In genomic region chr1:166838766-166839599, GRCh38 we compare ENCODE assay signal across 1 cellular context.
TF ChIP-seq lines count a peak whose summit lies in the region.

A gene with protein sequence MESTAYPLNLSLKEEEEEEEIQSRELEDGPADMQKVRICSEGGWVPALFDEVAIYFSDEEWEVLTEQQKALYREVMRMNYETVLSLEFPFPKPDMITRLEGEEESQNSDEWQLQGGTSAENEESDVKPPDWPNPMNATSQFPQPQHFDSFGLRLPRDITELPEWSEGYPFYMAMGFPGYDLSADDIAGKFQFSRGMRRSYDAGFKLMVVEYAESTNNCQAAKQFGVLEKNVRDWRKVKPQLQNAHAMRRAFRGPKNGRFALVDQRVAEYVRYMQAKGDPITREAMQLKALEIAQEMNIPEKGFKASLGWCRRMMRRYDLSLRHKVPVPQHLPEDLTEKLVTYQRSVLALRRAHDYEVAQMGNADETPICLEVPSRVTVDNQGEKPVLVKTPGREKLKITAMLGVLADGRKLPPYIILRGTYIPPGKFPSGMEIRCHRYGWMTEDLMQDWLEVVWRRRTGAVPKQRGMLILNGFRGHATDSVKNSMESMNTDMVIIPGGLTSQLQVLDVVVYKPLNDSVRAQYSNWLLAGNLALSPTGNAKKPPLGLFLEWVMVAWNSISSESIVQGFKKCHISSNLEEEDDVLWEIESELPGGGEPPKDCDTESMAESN (plus strand): TSS chr1:166839475. CDS start chr1:166840957, 1,482 bp downstream.

TF ChIP-seq in K562, 482 proteins besides CTCF, POLR2A, EP300 and RAD21 (continued from another document and continues in another):
- TF ChIP-seq, protein P1, sequence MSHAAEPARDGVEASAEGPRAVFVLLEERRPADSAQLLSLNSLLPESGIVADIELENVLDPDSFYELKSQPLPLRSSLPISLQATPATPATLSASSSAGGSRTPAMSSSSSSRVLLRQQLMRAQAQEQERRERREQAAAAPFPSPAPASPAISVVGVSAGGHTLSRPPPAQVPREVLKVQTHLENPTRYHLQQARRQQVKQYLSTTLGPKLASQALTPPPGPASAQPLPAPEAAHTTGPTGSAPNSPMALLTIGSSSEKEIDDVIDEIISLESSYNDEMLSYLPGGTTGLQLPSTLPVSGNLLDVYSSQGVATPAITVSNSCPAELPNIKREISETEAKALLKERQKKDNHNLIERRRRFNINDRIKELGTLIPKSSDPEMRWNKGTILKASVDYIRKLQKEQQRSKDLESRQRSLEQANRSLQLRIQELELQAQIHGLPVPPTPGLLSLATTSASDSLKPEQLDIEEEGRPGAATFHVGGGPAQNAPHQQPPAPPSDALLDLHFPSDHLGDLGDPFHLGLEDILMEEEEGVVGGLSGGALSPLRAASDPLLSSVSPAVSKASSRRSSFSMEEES (CRISPR knock-in tag; IDR thresholded peaks at IDR 0.05): no peak
- TF ChIP-seq KAT8 (IDR thresholded peaks at IDR 0.05; ENCODE audit: low read depth): no peak
- TF ChIP-seq, protein P2, sequence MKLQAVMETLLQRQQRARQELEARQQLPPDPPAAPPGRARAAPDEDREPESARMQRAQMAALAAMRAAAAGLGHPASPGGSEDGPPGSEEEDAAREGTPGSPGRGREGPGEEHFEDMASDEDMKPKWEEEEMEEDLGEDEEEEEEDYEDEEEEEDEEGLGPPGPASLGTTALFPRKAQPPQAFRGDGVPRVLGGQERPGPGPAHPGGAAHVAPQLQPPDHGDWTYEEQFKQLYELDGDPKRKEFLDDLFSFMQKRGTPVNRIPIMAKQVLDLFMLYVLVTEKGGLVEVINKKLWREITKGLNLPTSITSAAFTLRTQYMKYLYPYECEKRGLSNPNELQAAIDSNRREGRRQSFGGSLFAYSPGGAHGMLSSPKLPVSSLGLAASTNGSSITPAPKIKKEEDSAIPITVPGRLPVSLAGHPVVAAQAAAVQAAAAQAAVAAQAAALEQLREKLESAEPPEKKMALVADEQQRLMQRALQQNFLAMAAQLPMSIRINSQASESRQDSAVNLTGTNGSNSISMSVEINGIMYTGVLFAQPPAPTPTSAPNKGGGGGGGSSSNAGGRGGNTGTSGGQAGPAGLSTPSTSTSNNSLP (IDR thresholded peaks at IDR 0.05; ENCODE audit: borderline replicate concordance, low read depth, low read length): no peak
- TF ChIP-seq ELF2 (CRISPR knock-in tag; IDR thresholded peaks at IDR 0.05): peak; percentile 36; the same call in 1 of the 2 replicates
- TF ChIP-seq RBM15 (IDR thresholded peaks at IDR 0.05; ENCODE audit: insufficient read depth, low read length): no peak
- TF ChIP-seq HMG20B (CRISPR knock-in tag; IDR thresholded peaks at IDR 0.05): no peak
- TF ChIP-seq NCOR1 (IDR thresholded peaks at IDR 0.05): 0 out of 2 replicates have a peak, but pooled peaks have one; percentile 7
- TF ChIP-seq KDM4B (IDR thresholded peaks at IDR 0.05; ENCODE audit: borderline replicate concordance in 2 of 2, low read depth in 1 of 2): no peak
- TF ChIP-seq ZNF217 (CRISPR knock-in tag; IDR thresholded peaks at IDR 0.05): no peak
- peak; percentile 95 for TF ChIP-seq MGA (IDR thresholded peaks at IDR 0.05)
- TF ChIP-seq STAG1 (CRISPR knock-in tag; IDR thresholded peaks at IDR 0.05; ENCODE audit: borderline replicate concordance): 0 out of 2 replicates have a peak, but pooled peaks have one; percentile 26
- no peak for TF ChIP-seq SNRNP70 (optimal IDR thresholded peaks at IDR 0.05; ENCODE audit: low read depth, low read length)
- no peak for TF ChIP-seq ZNF518B (CRISPR knock-in tag; IDR thresholded peaks at IDR 0.05)
- TF ChIP-seq SNAPC5 (CRISPR knock-in tag; IDR thresholded peaks at IDR 0.05): no peak
- TF ChIP-seq SMARCC2 (IDR thresholded peaks at IDR 0.05; ENCODE audit: low read depth): no peak
- no peak for TF ChIP-seq ESRRB (CRISPR knock-in tag; IDR thresholded peaks at IDR 0.05; ENCODE audit: borderline replicate concordance)
- TF ChIP-seq MLLT1 (IDR thresholded peaks at IDR 0.05): no peak
- TF ChIP-seq EGR1 (conservative IDR thresholded peaks at IDR 0.05): peak; percentile 80
- TF ChIP-seq HMGXB4 (CRISPR knock-in tag; IDR thresholded peaks at IDR 0.05): no peak; the same call in 1 of the 2 replicates
- TF ChIP-seq, protein P3, sequence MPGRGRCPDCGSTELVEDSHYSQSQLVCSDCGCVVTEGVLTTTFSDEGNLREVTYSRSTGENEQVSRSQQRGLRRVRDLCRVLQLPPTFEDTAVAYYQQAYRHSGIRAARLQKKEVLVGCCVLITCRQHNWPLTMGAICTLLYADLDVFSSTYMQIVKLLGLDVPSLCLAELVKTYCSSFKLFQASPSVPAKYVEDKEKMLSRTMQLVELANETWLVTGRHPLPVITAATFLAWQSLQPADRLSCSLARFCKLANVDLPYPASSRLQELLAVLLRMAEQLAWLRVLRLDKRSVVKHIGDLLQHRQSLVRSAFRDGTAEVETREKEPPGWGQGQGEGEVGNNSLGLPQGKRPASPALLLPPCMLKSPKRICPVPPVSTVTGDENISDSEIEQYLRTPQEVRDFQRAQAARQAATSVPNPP (IDR thresholded peaks at IDR 0.05; ENCODE audit: borderline replicate concordance, insufficient read depth, insufficient read length): no peak
- peak; percentile 83 for TF ChIP-seq TAF7 (tag; IDR thresholded peaks at IDR 0.05)
- TF ChIP-seq HNRNPLL (IDR thresholded peaks at IDR 0.05; ENCODE audit: low read depth, low read length, poor library complexity, severe bottlenecking): peak; percentile 18
- TF ChIP-seq ZNF57 (CRISPR knock-in tag; IDR thresholded peaks at IDR 0.05): no peak
- no peak for TF ChIP-seq E2F5 (CRISPR knock-in tag; IDR thresholded peaks at IDR 0.05)
- TF ChIP-seq POLR2AphosphoS2 (IDR thresholded peaks at IDR 0.05; ENCODE audit: low read length): no peak
- TF ChIP-seq KAT2B (IDR thresholded peaks at IDR 0.05; ENCODE audit: low read depth, low read length): no peak
